ENCODE assay signal across 23 cellular contexts in genomic region chr17:17358060-17358751, GRCh38.
"Had no signal": no experiment of that assay in that cellular context is flagged by ENCODE, and none has a peak within 500 bp of the region (broad histone marks: within the 10 kb centered on the region; RNA-seq: fewer than 3 reads in every experiment).

No MANE protein-coding gene starts in this region.

- H3K4me3 ChIP-seq: adrenal gland, SK-N-MC, transverse colon, uterus had no signal

- H3K27ac Mint-ChIP-seq: activated B cell treated with CpG ODN at 0.5 μM for 24 hours; activated CD4-positive, alpha-beta T cell treated with anti-CD3 and anti-CD28 coated beads for 36 hours; nephron; stimulated activated naive CD8-positive, alpha-beta T cell treated with anti-CD3 and anti-CD28 coated beads, Interleukin-15, amount 100 ng/mL, for 72 hours; T-helper 17 cell had no signal

- H3K27me3 ChIP-seq: adrenal gland, transverse colon, uterus had no signal

- H3K27ac ChIP-seq: SK-N-MC, transverse colon, uterus had no signal

- H3K36me3 ChIP-seq: adrenal gland, transverse colon, uterus had no signal

- H3K9me3 ChIP-seq: adrenal gland, transverse colon, uterus had no signal

- H3K9me3 Mint-ChIP-seq: central memory CD8-positive, alpha-beta T cell had no signal

- H3K4me1 Mint-ChIP-seq: activated B cell treated with CpG ODN at 0.5 μM for 24 hours; activated CD4-positive, alpha-beta T cell treated with anti-CD3 and anti-CD28 coated beads for 36 hours had no signal

- FAIRE-seq: astrocyte, endometrium had no signal

- ATAC-seq: activated CD4-positive, alpha-beta T cell treated with anti-CD3 and anti-CD28 coated beads for 36 hours; left ventricle myocardium superior; stimulated activated naive CD8-positive, alpha-beta T cell treated with anti-CD3 and anti-CD28 coated beads, Interleukin-15, amount 100 ng/mL, for 72 hours; T-helper 17 cell had no signal

- H3K4me3 Mint-ChIP-seq: activated B cell treated with CpG ODN at 0.5 μM for 24 hours; activated CD4-positive, alpha-beta T cell treated with anti-CD3 and anti-CD28 coated beads for 36 hours; central memory CD8-positive, alpha-beta T cell; nephron; stimulated activated naive CD8-positive, alpha-beta T cell treated with anti-CD3 and anti-CD28 coated beads, Interleukin-15, amount 100 ng/mL, for 72 hours; T-helper 17 cell had no signal

- DNase-seq: activated B cell treated with CpG ODN at 0.5 μM for 24 hours; activated CD4-positive, alpha-beta T cell treated with anti-CD3 and anti-CD28 coated beads for 36 hours; activated CD4-positive, alpha-beta T cell treated with anti-CD3 and anti-CD28 coated beads, Interleukin-2, amount 50 U/mL, for 4 hours; activated CD8-positive, alpha-beta memory T cell treated with anti-CD3 and anti-CD28 coated beads for 24 hours; activated naive CD4-positive, alpha-beta T cell treated with anti-CD3 and anti-CD28 coated beads, Interleukin-2, amount 50 U/mL, for 16 hours; activated T-cell treated with anti-CD3 and anti-CD28 coated beads, Interleukin-2, amount 50 U/mL, for 48 hours; cortex of kidney; left ventricle myocardium superior; mammary epithelial cell; midbrain; nucleus accumbens; stimulated activated CD4-positive, alpha-beta T cell treated with anti-CD3 and anti-CD28 coated beads, Interleukin-1b, Interleukin-23, amount 100 ng/mL, for 48 hours; stimulated activated naive CD8-positive, alpha-beta T cell treated with anti-CD3 and anti-CD28 coated beads, Interleukin-15, amount 100 ng/mL, for 72 hours; SW 1271; T-helper 17 cell; transverse colon had no signal

- H3K4me1 ChIP-seq: adrenal gland, uterus had no signal
